ENCODE assay signal across 7 cellular contexts in genomic region chr6:43817192-43817591, GRCh38. TPM values are rescaled to one million over a fixed set of nuclear protein-coding genes. Genes with fewer than 3 reads are reported as not detected.
A peak's percentile ranks its signal among the peaks of the same experiment; 100 is the strongest.
DNase-seq lines count a peak whose midpoint lies in the region; ATAC-seq and TF ChIP-seq lines count a peak whose summit lies in the region.

No MANE protein-coding gene starts in this region.

- H2BK12ac ChIP-seq in mesenchymal stem cell (ENCODE audit: low read length in 2 of 2): no peak overlapping the region

- no peak overlapping the region for H3K4me3 Mint-ChIP-seq in mesothelial cell of epicardium

- 51 to 62% (median 57%) methylated on average over 4 of the region's 4 CpGs for WGBS in adrenal gland, 4 donors
- WGBS in mesenchymal stem cell: 56% methylated on average over 4 of the region's 4 CpGs

- no peak overlapping the region for H3K4me2 ChIP-seq in mesenchymal stem cell (ENCODE audit: low read length, poor library complexity, severe bottlenecking)

- no peak overlapping the region for H3K27ac Mint-ChIP-seq in mesothelial cell of epicardium

- H3K27me3 ChIP-seq in adrenal gland: no peaks in the 10 kb centered on the region
- peaks cover 0 to 10% of the 10 kb centered on the region in 2 experiments for H3K27me3 ChIP-seq in mesenchymal stem cell (ENCODE audit: control insufficient read depth in 1 of 2, insufficient read depth in 1 of 2, low read length in 2 of 2)

- H3K9me3 ChIP-seq in adrenal gland (replicated peaks in 1 of 3) (no peaks in the 10 kb centered on the region), mesenchymal stem cell (ENCODE audit: control insufficient read depth, low read length) (no peaks in the 10 kb centered on the region)

- H4K91ac ChIP-seq in mesenchymal stem cell (ENCODE audit: low read length): peak overlapping the region; percentile 45

- no peak overlapping the region for H2AFZ ChIP-seq in mesenchymal stem cell (ENCODE audit: low read depth, low read length)

- DNase-seq in GM13977 (ENCODE audit: low spot score) (peak; percentile 46), NCI-H460 (ENCODE audit: extremely low read depth, low read depth) (peak; percentile 42), adrenal gland (peak in 6 of 7 donors; percentile 55 to 80 (median 71)), mesenchymal stem cell (peak; percentile 64), G401 (ENCODE audit: low spot score) (no peak), mesothelial cell of epicardium (ENCODE audit: low spot score in 2 of 2, unreplicated experiment in 2 of 2) (no peak)

- H2AK5ac ChIP-seq in mesenchymal stem cell (ENCODE audit: low read length, severe bottlenecking): no peak overlapping the region

- peak; percentile 39 for TF ChIP-seq CTCF in GM13977 (IDR thresholded peaks at IDR 0.05; ENCODE audit: extremely low read depth, insufficient read depth, missing control alignments)
- TF ChIP-seq CTCF in adrenal gland (IDR thresholded peaks at IDR 0.05): peak in 5 of 6 experiments; percentile 19 to 52 (median 40)
- no peak for TF ChIP-seq CTCF in mesothelial cell of epicardium (IDR thresholded peaks at IDR 0.05; ENCODE audit: unreplicated experiment)

- H3K36me3 ChIP-seq in adrenal gland (replicated peaks in 1 of 2): no peaks in the 10 kb centered on the region
- H3K36me3 ChIP-seq in mesenchymal stem cell (ENCODE audit: control insufficient read depth in 1 of 2, insufficient read depth in 2 of 2, low read depth in 1 of 2, low read length in 2 of 2): no peaks in the 10 kb centered on the region

- no peak overlapping the region for H3K23ac ChIP-seq in mesenchymal stem cell (ENCODE audit: low read length in 2 of 2)

- H2BK15ac ChIP-seq in mesenchymal stem cell (ENCODE audit: low read depth, poor library complexity, severe bottlenecking): no peak overlapping the region

- H3K79me1 ChIP-seq in mesenchymal stem cell (replicated peaks; ENCODE audit: low read length, poor library complexity, severe bottlenecking): no peaks in the 10 kb centered on the region

- no peak overlapping the region for H2BK120ac ChIP-seq in mesenchymal stem cell (ENCODE audit: low read depth, low read length)

- no peaks in the 10 kb centered on the region for H3K4me1 ChIP-seq in adrenal gland (replicated peaks in 1 of 2)
- peaks cover 2% of the 10 kb centered on the region for H3K4me1 ChIP-seq in mesenchymal stem cell (ENCODE audit: control insufficient read depth, insufficient read depth, low read depth, low read length)

- no peak for ATAC-seq in GM18511 (IDR thresholded peaks at IDR 0.05; ENCODE audit: unreplicated experiment)

- H4K8ac ChIP-seq in mesenchymal stem cell (ENCODE audit: low read length): no peak overlapping the region

- H3K4me3 ChIP-seq in adrenal gland (no peak overlapping the region), mesenchymal stem cell (ENCODE audit: insufficient read depth in 1 of 2, low read depth in 1 of 2, low read length in 2 of 2) (no peak overlapping the region)

- no peak for TF ChIP-seq POLR2A in adrenal gland (IDR thresholded peaks at IDR 0.05)

- peaks cover 4% of the 10 kb centered on the region for H3K4me1 Mint-ChIP-seq in mesothelial cell of epicardium

- no peak overlapping the region for H3K18ac ChIP-seq in mesenchymal stem cell (ENCODE audit: low read depth in 1 of 2, low read length in 2 of 2)

- H2BK5ac ChIP-seq in mesenchymal stem cell (ENCODE audit: low read depth, low read length, poor library complexity, severe bottlenecking): no peak overlapping the region

- no peaks in the 10 kb centered on the region for H3K9me3 Mint-ChIP-seq in mesothelial cell of epicardium

- in situ Hi-C loops in GM13977 (cut with MboI; ENCODE audit: low pct_unique_long_range_greater_than_20kb, low sequenced_read_pairs, unreplicated experiment): no loop called here
- in situ Hi-C loops in G401 (cut with HindIII; ENCODE audit: low sequenced_read_pairs): no loop called here

- H3K36me3 Mint-ChIP-seq in mesothelial cell of epicardium: no peaks in the 10 kb centered on the region

- no peak overlapping the region for H3K4ac ChIP-seq in mesenchymal stem cell (ENCODE audit: low read depth in 1 of 2, low read length in 2 of 2)

- H3K9ac ChIP-seq in mesenchymal stem cell (ENCODE audit: low read length): no peak overlapping the region

- intact Hi-C loops in adrenal gland (cut with DNase I): no loop called here

- no peaks in the 10 kb centered on the region for H3K27me3 Mint-ChIP-seq in mesothelial cell of epicardium (ENCODE audit: low read depth)

- H3K14ac ChIP-seq in mesenchymal stem cell (ENCODE audit: low read length in 2 of 2): no peak overlapping the region

- H3K27ac ChIP-seq in adrenal gland (no peak overlapping the region), mesenchymal stem cell (ENCODE audit: low read length, poor library complexity, severe bottlenecking) (no peak overlapping the region)

RNA-seq across cellular contexts. Expression of gene VEGFA, which starts 47.2 kb away (rescaled TPM):
- 73.7 and 85.5 TPM in 2 replicates for total RNA-seq in NCI-H460 (2014; rRNA removed; shearing (Covaris generic))
- polyA plus RNA-seq in NCI-H460 (2014; cell fraction: nucleus; rRNA removed): 91.9 and 128 TPM in 2 replicates
- total RNA-seq in adrenal gland: 100 to 1,000 TPM in 3 of 8 donors, 10 to 100 TPM in 5; 31.5 to 343 (median 67.0) TPM
- polyA plus RNA-seq in adrenal gland: 100 to 1,000 TPM in 2 of 3 donors, 10 to 100 TPM in 1; 89.5 to 146 (median 129) TPM
- 94.9 TPM for polyA plus RNA-seq in mesenchymal stem cell (2013, experiment 1 of 2)
- 89.3 TPM for polyA plus RNA-seq in mesenchymal stem cell (2013, experiment 2 of 2)
- 20.4 and 32.7 TPM in 2 replicates for total RNA-seq in G401 (2014; rRNA removed; shearing (Covaris generic))
- 181 to 186 TPM (median 185 TPM) in 3 replicates for total RNA-seq in mesothelial cell of epicardium

Comparison
In these comparisons a context has a peak if more than half of its experiments do, and no peak if none do; other contexts are left out.
1. DNase-seq: peak in GM13977 (single experiment), NCI-H460 (single experiment), adrenal gland (6 of 7) and mesenchymal stem cell (single experiment); none in G401 (single experiment) and mesothelial cell of epicardium (0 of 2).